Comparison of ENCODE assay signal across 7 cellular contexts in the genomic region with DNA sequence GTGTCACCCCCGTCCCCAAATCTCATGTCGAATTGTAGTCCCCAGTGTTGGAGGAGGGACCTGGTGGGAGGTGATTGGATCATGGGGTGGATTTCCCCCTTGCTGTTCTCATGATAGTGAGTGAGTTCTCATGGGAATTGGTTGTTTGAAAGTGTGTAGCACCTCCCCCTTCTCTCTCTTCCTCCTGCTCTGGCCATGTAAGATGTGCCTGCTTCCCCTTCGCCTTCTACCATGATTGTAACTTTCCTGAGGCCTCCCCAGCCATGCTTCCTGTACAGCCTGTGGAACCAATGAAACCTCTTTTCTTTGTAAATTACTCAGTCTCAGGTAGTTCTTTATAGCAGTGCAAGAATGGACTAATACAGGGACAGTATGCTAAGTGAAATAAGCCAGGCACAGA.
DNase-seq lines count a peak whose midpoint lies in the region; ATAC-seq, FAIRE-seq and TF ChIP-seq lines count a peak whose summit lies in the region.
"Not testable (repeated sequence)": the region's sequence is repeated elsewhere in the genome, so short reads cannot be mapped to it uniquely, and the experiment has no call there.

No MANE protein-coding gene starts in this region.

- intact Hi-C loops in CD14-positive monocyte (cut with micrococcal nuclease); activated CD8-positive, alpha-beta T cell treated with anti-CD3 and anti-CD28 coated beads for 36 hours (cut with micrococcal nuclease); dendritic cell treated with granulocyte-macrophage colony-stimulating factor and Interleukin-4, amounts not matched to agents 40 ng/mL and 50 ng/mL, for 4 days (cut with micrococcal nuclease): not testable (repeated sequence)

- peaks cover 37 to 42% of the 10 kb centered on the region in 2 donors for H3K36me3 Mint-ChIP-seq in CD14-positive monocyte
- H3K36me3 Mint-ChIP-seq in T-cell; activated CD8-positive, alpha-beta T cell treated with anti-CD3 and anti-CD28 coated beads for 36 hours (ENCODE audit: low read depth); activated T-helper 17 cell treated with anti-CD3 and anti-CD28 coated beads, Interleukin-2, amount 50 U/mL, for 72 hours (ENCODE audit: low read depth): not testable (repeated sequence)
- H3K36me3 Mint-ChIP-seq in dendritic cell treated with granulocyte-macrophage colony-stimulating factor and Interleukin-4, amounts not matched to agents 40 ng/mL and 50 ng/mL, for 4 days (ENCODE audit: low read depth) = peaks cover 62% of the 10 kb centered on the region
- peaks cover 14% of the 10 kb centered on the region for H3K36me3 Mint-ChIP-seq in natural killer cell treated with Interleukin-12 subunit alpha and Interleukin-12 subunit beta and Interleukin-15 and Interleukin-18, amount 100 ng/mL, for 72 hours

- peaks cover 37% of the 10 kb centered on the region for H3K4me1 Mint-ChIP-seq in CD14-positive monocyte
- H3K4me1 Mint-ChIP-seq in T-cell = peaks cover 17 to 53% (median 43%) of the 10 kb centered on the region in 3 donors
- peaks cover 13% of the 10 kb centered on the region for H3K4me1 Mint-ChIP-seq in activated CD8-positive, alpha-beta T cell treated with anti-CD3 and anti-CD28 coated beads for 36 hours (ENCODE audit: low read depth)
- peaks cover 22% of the 10 kb centered on the region for H3K4me1 Mint-ChIP-seq in activated T-helper 17 cell treated with anti-CD3 and anti-CD28 coated beads, Interleukin-2, amount 50 U/mL, for 72 hours
- H3K4me1 Mint-ChIP-seq in dendritic cell treated with granulocyte-macrophage colony-stimulating factor and Interleukin-4, amounts not matched to agents 40 ng/mL and 50 ng/mL, for 4 days (ENCODE audit: low read depth) = peaks cover 60% of the 10 kb centered on the region
- peaks cover 50 to 68% of the 10 kb centered on the region in 2 donors for H3K4me1 Mint-ChIP-seq in natural killer cell treated with Interleukin-12 subunit alpha and Interleukin-12 subunit beta and Interleukin-15 and Interleukin-18, amount 100 ng/mL, for 72 hours (ENCODE audit: low read depth in 2 of 2)

- peaks cover 0 to 11% (median 4%) of the 10 kb centered on the region in 7 donors for H3K9me3 Mint-ChIP-seq in CD14-positive monocyte
- H3K9me3 Mint-ChIP-seq in T-cell; activated CD8-positive, alpha-beta T cell treated with anti-CD3 and anti-CD28 coated beads for 36 hours; activated T-helper 17 cell treated with anti-CD3 and anti-CD28 coated beads, Interleukin-2, amount 50 U/mL, for 72 hours; natural killer cell treated with Interleukin-12 subunit alpha and Interleukin-12 subunit beta and Interleukin-15 and Interleukin-18, amount 100 ng/mL, for 72 hours: not testable (repeated sequence)
- peaks cover 25% of the 10 kb centered on the region for H3K9me3 Mint-ChIP-seq in dendritic cell treated with granulocyte-macrophage colony-stimulating factor and Interleukin-4, amounts not matched to agents 40 ng/mL and 50 ng/mL, for 4 days

- TF ChIP-seq CTCF in CD14-positive monocyte (IDR thresholded peaks at IDR 0.05); activated CD8-positive, alpha-beta T cell treated with anti-CD3 and anti-CD28 coated beads for 36 hours (IDR thresholded peaks at IDR 0.05): not testable (repeated sequence)

- H3K27me3 Mint-ChIP-seq in CD14-positive monocyte (ENCODE audit: low read depth in 3 of 3); T-cell; activated CD8-positive, alpha-beta T cell treated with anti-CD3 and anti-CD28 coated beads for 36 hours; activated T-helper 17 cell treated with anti-CD3 and anti-CD28 coated beads, Interleukin-2, amount 50 U/mL, for 72 hours; dendritic cell treated with granulocyte-macrophage colony-stimulating factor and Interleukin-4, amounts not matched to agents 40 ng/mL and 50 ng/mL, for 4 days; natural killer cell treated with Interleukin-12 subunit alpha and Interleukin-12 subunit beta and Interleukin-15 and Interleukin-18, amount 100 ng/mL, for 72 hours: not testable (repeated sequence)

- POLR2A ChIA-PET in T-cell (lab: Charles Lee); activated CD8-positive, alpha-beta T cell treated with anti-CD3 and anti-CD28 coated beads for 36 hours (lab: Charles Lee): not testable (repeated sequence)

- ATAC-seq in T-cell (replicated peaks in 1 of 4); activated CD8-positive, alpha-beta T cell treated with anti-CD3 and anti-CD28 coated beads for 36 hours; activated T-helper 17 cell treated with anti-CD3 and anti-CD28 coated beads, Interleukin-2, amount 50 U/mL, for 72 hours (replicated peaks); natural killer cell treated with Interleukin-12 subunit alpha and Interleukin-12 subunit beta and Interleukin-15 and Interleukin-18, amount 100 ng/mL, for 72 hours: not testable (repeated sequence)

- not testable (repeated sequence) for DNase-seq in CD14-positive monocyte (ENCODE audit: low spot score); GM18507 (ENCODE audit: extremely low spot score, insufficient read length, low read depth); T-cell; activated CD8-positive, alpha-beta T cell treated with anti-CD3 and anti-CD28 coated beads for 36 hours
- DNase-seq in natural killer cell treated with Interleukin-12 subunit alpha and Interleukin-12 subunit beta and Interleukin-15 and Interleukin-18, amount 100 ng/mL, for 72 hours (ENCODE audit: low spot score) = peak; percentile 37

- peak overlapping the region in 1 of 2 donors; percentile 57 for H3K4me3 Mint-ChIP-seq in CD14-positive monocyte
- not testable (repeated sequence) for H3K4me3 Mint-ChIP-seq in T-cell; activated CD8-positive, alpha-beta T cell treated with anti-CD3 and anti-CD28 coated beads for 36 hours; activated T-helper 17 cell treated with anti-CD3 and anti-CD28 coated beads, Interleukin-2, amount 50 U/mL, for 72 hours; dendritic cell treated with granulocyte-macrophage colony-stimulating factor and Interleukin-4, amounts not matched to agents 40 ng/mL and 50 ng/mL, for 4 days; natural killer cell treated with Interleukin-12 subunit alpha and Interleukin-12 subunit beta and Interleukin-15 and Interleukin-18, amount 100 ng/mL, for 72 hours

- CTCF ChIA-PET in T-cell (lab: Charles Lee); activated CD8-positive, alpha-beta T cell treated with anti-CD3 and anti-CD28 coated beads for 36 hours (lab: Charles Lee): not testable (repeated sequence)

- peak; percentile 15 for FAIRE-seq in GM18507 (lab: Jason Lieb, UNC)

- H3K27ac Mint-ChIP-seq in CD14-positive monocyte (peak overlapping the region; percentile 64 to 88 (median 81)), T-cell (peak overlapping the region; percentile 20 to 73)
- H3K27ac Mint-ChIP-seq in activated CD8-positive, alpha-beta T cell treated with anti-CD3 and anti-CD28 coated beads for 36 hours = peak overlapping the region; percentile 34
- H3K27ac Mint-ChIP-seq in activated T-helper 17 cell treated with anti-CD3 and anti-CD28 coated beads, Interleukin-2, amount 50 U/mL, for 72 hours = peak overlapping the region; percentile 16
- H3K27ac Mint-ChIP-seq in dendritic cell treated with granulocyte-macrophage colony-stimulating factor and Interleukin-4, amounts not matched to agents 40 ng/mL and 50 ng/mL, for 4 days = peak overlapping the region; percentile 47
- peak overlapping the region; percentile 14 to 59 for H3K27ac Mint-ChIP-seq in natural killer cell treated with Interleukin-12 subunit alpha and Interleukin-12 subunit beta and Interleukin-15 and Interleukin-18, amount 100 ng/mL, for 72 hours

Comparison
In these comparisons a context has a peak if more than half of its experiments do, and no peak if none do; other contexts are left out.
1. H3K27ac Mint-ChIP-seq: peak in every context shown above with its lines; median percentile 81 in CD14-positive monocyte; 47 in dendritic cell treated with granulocyte-macrophage colony-stimulating factor and Interleukin-4, amounts not matched to agents 40 ng/mL and 50 ng/mL, for 4 days; 46 in T-cell; 36 in natural killer cell treated with Interleukin-12 subunit alpha and Interleukin-12 subunit beta and Interleukin-15 and Interleukin-18, amount 100 ng/mL, for 72 hours; 34 in activated CD8-positive, alpha-beta T cell treated with anti-CD3 and anti-CD28 coated beads for 36 hours; 16 in activated T-helper 17 cell treated with anti-CD3 and anti-CD28 coated beads, Interleukin-2, amount 50 U/mL, for 72 hours.